Comparison of ENCODE assay signal across 8 cellular contexts in genomic region chr17:1515640-1516402, GRCh38. TPM values are rescaled to one million over a fixed set of nuclear protein-coding genes. Genes with fewer than 3 reads are reported as not detected.
DNase-seq lines count a peak whose midpoint lies in the region; ATAC-seq and TF ChIP-seq lines count a peak whose summit lies in the region.

No MANE protein-coding gene starts in this region.

- H3K4me1 Mint-ChIP-seq in activated T-helper 17 cell treated with anti-CD3 and anti-CD28 coated beads, Interleukin-2, amount 50 U/mL, for 72 hours, result peaks cover 16% of the 10 kb centered on the region
- H3K4me1 Mint-ChIP-seq in natural killer cell, result peaks cover 11 to 23% of the 10 kb centered on the region in 2 donors

- intact Hi-C loops in natural killer cell (cut with micrococcal nuclease), result loop anchor here (1.0 to 5.0 kb wide), 4 partner anchors 46 to 151 kb away; partner anchors contain the start of genes CRK, PITPNA and SLC43A2
- intact Hi-C loops in upper lobe of right lung (cut with DNase I), result no loop called here

- DNase-seq in NCI-H1092 treated with DMSO at 0.1 percent for 48 hours (lab: John Stamatoyannopoulos, UW), result peak; percentile 24
- no peak for DNase-seq in NCI-H1092 (lab: John Stamatoyannopoulos, UW)
- DNase-seq in OCI-M1 (lab: John Stamatoyannopoulos, UW), result peak; percentile 84
- DNase-seq in fibroblast of peridontal ligament (ENCODE audit: extremely low read depth), result peak; percentile 90
- peak; percentile 38 for DNase-seq in natural killer cell
- DNase-seq in upper lobe of right lung, result no peak

- no peaks in the 10 kb centered on the region for H3K27me3 Mint-ChIP-seq in activated T-helper 17 cell treated with anti-CD3 and anti-CD28 coated beads, Interleukin-2, amount 50 U/mL, for 72 hours
- H3K27me3 Mint-ChIP-seq in natural killer cell (ENCODE audit: low read depth in 2 of 2), result no peaks in the 10 kb centered on the region

- H3K27ac Mint-ChIP-seq in activated T-helper 17 cell treated with anti-CD3 and anti-CD28 coated beads, Interleukin-2, amount 50 U/mL, for 72 hours, result peak overlapping the region; percentile 85
- H3K27ac Mint-ChIP-seq in natural killer cell, result peak overlapping the region; percentile 89 to 94

- peak overlapping the region; percentile 89 for H3K27ac ChIP-seq in upper lobe of right lung

- no peaks in the 10 kb centered on the region for H3K9me3 ChIP-seq in upper lobe of right lung

- peak overlapping the region; percentile 95 for H3K4me3 ChIP-seq in upper lobe of right lung

- H3K9me3 Mint-ChIP-seq in activated T-helper 17 cell treated with anti-CD3 and anti-CD28 coated beads, Interleukin-2, amount 50 U/mL, for 72 hours, result no peaks in the 10 kb centered on the region
- no peaks in the 10 kb centered on the region for H3K9me3 Mint-ChIP-seq in natural killer cell

- peaks cover 36% of the 10 kb centered on the region for H3K36me3 ChIP-seq in upper lobe of right lung

- TF ChIP-seq CTCF in natural killer cell (IDR thresholded peaks at IDR 0.05), result peak; percentile 58
- TF ChIP-seq CTCF in upper lobe of right lung (IDR thresholded peaks at IDR 0.05), result peak; percentile 63

- no peaks in the 10 kb centered on the region for H3K27me3 ChIP-seq in upper lobe of right lung

- H3K36me3 Mint-ChIP-seq in activated T-helper 17 cell treated with anti-CD3 and anti-CD28 coated beads, Interleukin-2, amount 50 U/mL, for 72 hours (ENCODE audit: low read depth), result peaks cover 38% of the 10 kb centered on the region
- H3K36me3 Mint-ChIP-seq in natural killer cell, result no peaks in the 10 kb centered on the region

- peak overlapping the region; percentile 84 for H3K4me3 Mint-ChIP-seq in activated T-helper 17 cell treated with anti-CD3 and anti-CD28 coated beads, Interleukin-2, amount 50 U/mL, for 72 hours
- peak overlapping the region; percentile 95 for H3K4me3 Mint-ChIP-seq in natural killer cell

- ATAC-seq in HG03108 (IDR thresholded peaks at IDR 0.05; ENCODE audit: unreplicated experiment) (peak; percentile 29), natural killer cell (peak; percentile 30 to 41 (median 37)), upper lobe of right lung (peak; percentile 61)
- peak; percentile 15 for ATAC-seq in activated T-helper 17 cell treated with anti-CD3 and anti-CD28 coated beads, Interleukin-2, amount 50 U/mL, for 72 hours (replicated peaks)

- H3K4me1 ChIP-seq in upper lobe of right lung, result peaks cover 50% of the 10 kb centered on the region

RNA-seq across cellular contexts. Expression of gene INPP5K, which starts 0.6 kb away (rescaled TPM):
- 10 to 100 TPM; 29.9 to 30.4 TPM for total RNA-seq in activated T-helper 17 cell treated with anti-CD3 and anti-CD28 coated beads, Interleukin-2, amount 50 U/mL, for 72 hours
- 100 to 1,000 TPM; 278 to 317 (median 292) TPM for total RNA-seq in natural killer cell
- 69.8 TPM for total RNA-seq in upper lobe of right lung

RNA-seq across cellular contexts. Expression of gene MYO1C, which starts 23.3 kb away (rescaled TPM):
- total RNA-seq in activated T-helper 17 cell treated with anti-CD3 and anti-CD28 coated beads, Interleukin-2, amount 50 U/mL, for 72 hours, result 10 to 100 TPM; 46.6 to 51.0 TPM
- total RNA-seq in natural killer cell (10 to 100 TPM in 2 of 3 donors, 1 to 10 TPM in 1; 4.0 to 39.6 (median 24.0) TPM), upper lobe of right lung (322 TPM)

RNA-seq across cellular contexts. Expression of gene PITPNA, which starts 46.8 kb away (rescaled TPM):
- total RNA-seq in activated T-helper 17 cell treated with anti-CD3 and anti-CD28 coated beads, Interleukin-2, amount 50 U/mL, for 72 hours, result 10 to 100 TPM; 28.8 to 45.0 TPM
- total RNA-seq in natural killer cell (10 to 100 TPM; 61.8 to 78.2 (median 73.6) TPM), upper lobe of right lung (81.9 TPM)

RNA-seq across cellular contexts. Expression of gene CRK, which starts 59.8 kb away (rescaled TPM):
- 10 to 100 TPM; 15.5 to 21.6 TPM for total RNA-seq in activated T-helper 17 cell treated with anti-CD3 and anti-CD28 coated beads, Interleukin-2, amount 50 U/mL, for 72 hours
- total RNA-seq in natural killer cell, result 10 to 100 TPM; 15.9 to 19.6 (median 16.7) TPM
- total RNA-seq in upper lobe of right lung, result 81.3 TPM

Comparison
In these comparisons a context has a peak if more than half of its experiments do, and no peak if none do; other contexts are left out.
1. DNase-seq: peak in NCI-H1092 treated with DMSO at 0.1 percent for 48 hours (single experiment), OCI-M1 (single experiment), fibroblast of peridontal ligament (single experiment) and natural killer cell (single experiment); none in NCI-H1092 (single experiment) and upper lobe of right lung (single experiment).
2. Peak in every context shown above with its lines, with median percentiles within 50 percentile points of each other: ATAC-seq.